Comparison of ENCODE assay signal across 5 cellular contexts in the genomic region with DNA sequence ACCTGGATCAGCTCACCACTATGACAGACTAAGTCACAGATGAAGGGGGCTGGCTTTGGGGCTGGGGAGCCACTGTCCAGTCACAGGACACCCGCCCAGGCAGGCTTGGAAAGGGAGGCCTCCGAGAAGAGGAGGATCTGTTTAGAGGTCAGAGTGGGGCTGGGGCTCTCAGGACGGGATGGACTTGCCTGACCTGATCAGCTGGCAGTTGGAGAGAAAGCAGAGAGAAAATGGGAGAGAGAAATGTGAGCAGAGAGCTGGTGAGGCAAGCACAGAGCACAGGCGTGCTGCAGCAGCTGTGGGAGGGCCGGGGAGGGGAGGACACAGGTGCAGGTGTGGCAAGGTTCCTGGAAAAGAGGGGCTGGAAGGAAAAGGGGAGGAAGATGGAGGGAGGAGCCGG. TPM values are rescaled to one million over a fixed set of nuclear protein-coding genes. Genes with fewer than 3 reads are reported as not detected.
"Had no signal": no experiment of that assay in that cellular context is flagged by ENCODE, and none has a peak within 500 bp of the region (broad histone marks: within the 10 kb centered on the region; RNA-seq: fewer than 3 reads in every experiment).

No MANE protein-coding gene starts in this region.

RNA-seq across cellular contexts. Expression of a gene that starts 17.4 kb away (rescaled TPM):
- total RNA-seq: GM23248, HepG2, HFFc6, HT1080 had no signal
- polyA plus RNA-seq: GM23248, IgD-negative memory B cell had no signal

RNA-seq across cellular contexts. Expression of a gene that starts 41.9 kb away (rescaled TPM):
- total RNA-seq: GM23248, HepG2, HFFc6, HT1080 had no signal
- polyA plus RNA-seq: GM23248, HepG2, IgD-negative memory B cell had no signal

RNA-seq across cellular contexts. Expression of a gene that starts 46.8 kb away (rescaled TPM):
- total RNA-seq: HT1080 had no signal
